In the genomic region with DNA sequence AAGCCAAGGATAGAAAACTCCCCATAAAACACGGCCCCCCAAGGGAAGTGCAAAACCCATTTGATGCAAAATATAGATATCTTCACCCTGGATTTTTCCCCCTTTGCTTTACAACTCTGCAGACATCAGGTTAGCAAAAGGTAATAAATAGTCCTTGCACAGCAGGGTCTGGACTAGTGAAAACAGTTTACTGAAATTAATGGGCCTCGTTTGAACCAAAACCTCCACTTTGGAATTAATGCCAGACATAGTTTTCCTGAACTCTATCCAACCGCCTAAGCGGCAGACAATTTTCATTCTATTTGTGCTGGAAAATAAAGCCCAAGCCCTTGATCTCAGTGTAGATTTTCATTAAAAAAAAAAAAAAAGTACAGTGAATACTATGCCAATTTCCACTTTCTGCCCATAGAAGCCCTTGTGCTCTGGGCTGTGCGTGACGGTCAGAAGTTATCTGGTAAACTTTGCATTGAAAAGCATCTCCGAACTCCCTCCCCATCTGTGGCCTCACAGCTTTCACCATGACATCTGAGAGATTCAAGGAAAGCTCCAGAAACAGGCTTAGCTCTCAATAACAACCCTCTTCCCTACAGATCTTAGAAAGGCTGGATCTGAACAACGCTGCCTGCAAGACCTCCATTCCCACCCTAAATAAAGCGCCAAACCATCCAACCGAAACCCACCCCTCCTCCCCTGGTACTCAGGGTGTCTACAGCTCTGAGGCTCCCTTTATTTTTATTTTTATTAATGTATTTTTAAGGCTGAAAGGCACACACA, we compare ENCODE assay signal across 8 cellular contexts. TPM values are rescaled to one million over a fixed set of nuclear protein-coding genes. Genes with fewer than 3 reads are reported as not detected.
DNase-seq lines count a peak whose midpoint lies in the region; ATAC-seq and FAIRE-seq lines count a peak whose summit lies in the region.

No MANE protein-coding gene starts in this region.

- no peak for FAIRE-seq in HTR-8/SVneo (lab: Jason Lieb, UNC)

- no peaks in the 10 kb centered on the region for H3K9me3 Mint-ChIP-seq in activated T-cell treated with anti-CD3 and anti-CD28 coated beads, Interleukin-2, amount 50 U/mL, for 4 hours
- H3K9me3 Mint-ChIP-seq in activated naive CD8-positive, alpha-beta T cell treated with anti-CD3 and anti-CD28 coated beads, Interleukin-2, amount 50 U/mL, for 24 hours, result no peaks in the 10 kb centered on the region
- no peaks in the 10 kb centered on the region for H3K9me3 Mint-ChIP-seq in immature natural killer cell

- no peak for DNase-seq in activated T-cell treated with anti-CD3 and anti-CD28 coated beads, Interleukin-2, amount 50 U/mL, for 4 hours
- no peak for DNase-seq in activated T-cell treated with anti-CD3 and anti-CD28 coated beads for 4 hours
- DNase-seq in Kasumi-1 (lab: John Stamatoyannopoulos, UW), result peak; percentile 39 to 60
- no peak for DNase-seq in activated naive CD8-positive, alpha-beta T cell treated with anti-CD3 and anti-CD28 coated beads, Interleukin-2, amount 50 U/mL, for 24 hours
- DNase-seq in immature natural killer cell, result no peak
- DNase-seq in substantia nigra (lab: John Stamatoyannopoulos, UW), result peak in 8 of 49 donors; percentile 29 to 68 (median 60)
- no peak for DNase-seq in HTR-8/SVneo (ENCODE audit: insufficient read length, low spot score)
- no peak for DNase-seq in activated effector memory CD4-positive, alpha-beta T cell treated with Interleukin-2 at 50 U/mL for 16 hours

- ATAC-seq in activated T-cell treated with anti-CD3 and anti-CD28 coated beads, Interleukin-2, amount 50 U/mL, for 4 hours, result no peak
- no peak for ATAC-seq in activated naive CD8-positive, alpha-beta T cell treated with anti-CD3 and anti-CD28 coated beads, Interleukin-2, amount 50 U/mL, for 24 hours

- H3K27me3 Mint-ChIP-seq in activated T-cell treated with anti-CD3 and anti-CD28 coated beads, Interleukin-2, amount 50 U/mL, for 4 hours (ENCODE audit: low read depth), result no peaks in the 10 kb centered on the region
- H3K27me3 Mint-ChIP-seq in activated naive CD8-positive, alpha-beta T cell treated with anti-CD3 and anti-CD28 coated beads, Interleukin-2, amount 50 U/mL, for 24 hours, result peaks cover 2% of the 10 kb centered on the region
- H3K27me3 Mint-ChIP-seq in immature natural killer cell (ENCODE audit: low read depth in 3 of 3), result peaks cover 5 to 30% (median 25%) of the 10 kb centered on the region in 3 donors

- H3K4me1 Mint-ChIP-seq in activated T-cell treated with anti-CD3 and anti-CD28 coated beads, Interleukin-2, amount 50 U/mL, for 4 hours (ENCODE audit: low read depth), result peaks cover 86% of the 10 kb centered on the region
- H3K4me1 Mint-ChIP-seq in activated naive CD8-positive, alpha-beta T cell treated with anti-CD3 and anti-CD28 coated beads, Interleukin-2, amount 50 U/mL, for 24 hours, result peaks cover 94% of the 10 kb centered on the region
- peaks cover 85 to 87% of the 10 kb centered on the region in 2 donors for H3K4me1 Mint-ChIP-seq in immature natural killer cell

- no peaks in the 10 kb centered on the region for H3K36me3 Mint-ChIP-seq in activated T-cell treated with anti-CD3 and anti-CD28 coated beads, Interleukin-2, amount 50 U/mL, for 4 hours (ENCODE audit: insufficient read depth)
- no peaks in the 10 kb centered on the region for H3K36me3 Mint-ChIP-seq in activated naive CD8-positive, alpha-beta T cell treated with anti-CD3 and anti-CD28 coated beads, Interleukin-2, amount 50 U/mL, for 24 hours (ENCODE audit: low read depth)
- H3K36me3 Mint-ChIP-seq in immature natural killer cell, result no peaks in the 10 kb centered on the region

- peak overlapping the region; percentile 80 for H3K4me3 Mint-ChIP-seq in activated T-cell treated with anti-CD3 and anti-CD28 coated beads, Interleukin-2, amount 50 U/mL, for 4 hours
- H3K4me3 Mint-ChIP-seq in activated naive CD8-positive, alpha-beta T cell treated with anti-CD3 and anti-CD28 coated beads, Interleukin-2, amount 50 U/mL, for 24 hours, result peak overlapping the region; percentile 74
- peak overlapping the region; percentile 80 to 89 (median 85) for H3K4me3 Mint-ChIP-seq in immature natural killer cell

- peak overlapping the region; percentile 96 for H3K27ac Mint-ChIP-seq in activated naive CD8-positive, alpha-beta T cell treated with anti-CD3 and anti-CD28 coated beads, Interleukin-2, amount 50 U/mL, for 24 hours
- peak overlapping the region; percentile 91 to 100 (median 98) for H3K27ac Mint-ChIP-seq in immature natural killer cell

- peak overlapping the region; percentile 90 for H3K27ac ChIP-seq in substantia nigra (ENCODE audit: low read depth, low read length, poor library complexity, severe bottlenecking)

RNA-seq across cellular contexts. Expression of a gene that starts 11.0 kb away (rescaled TPM):
- total RNA-seq in activated T-cell treated with anti-CD3 and anti-CD28 coated beads, Interleukin-2, amount 50 U/mL, for 4 hours, result 10 to 100 TPM; 29.5 to 37.1 (median 32.7) TPM
- 10 to 100 TPM in 1 of 3 donors, 1 to 10 TPM in 2; 3.5 to 11.1 (median 3.6) TPM for polyA plus RNA-seq in immature natural killer cell

RNA-seq across cellular contexts. Expression of a gene that starts 58.6 kb away (rescaled TPM):
- 10 to 100 TPM in 1 of 3 donors, 1 to 10 TPM in 2; 9.0 to 10.2 (median 9.4) TPM for total RNA-seq in activated T-cell treated with anti-CD3 and anti-CD28 coated beads, Interleukin-2, amount 50 U/mL, for 4 hours
- 1 to 10 TPM; 2.0 to 6.7 (median 3.2) TPM for polyA plus RNA-seq in immature natural killer cell

Comparison
In these comparisons a context has a peak if more than half of its experiments do, and no peak if none do; other contexts are left out.
1. DNase-seq: peak in Kasumi-1 (2 of 2); none in activated T-cell treated with anti-CD3 and anti-CD28 coated beads, Interleukin-2, amount 50 U/mL, for 4 hours (single experiment), activated T-cell treated with anti-CD3 and anti-CD28 coated beads for 4 hours (single experiment), activated naive CD8-positive, alpha-beta T cell treated with anti-CD3 and anti-CD28 coated beads, Interleukin-2, amount 50 U/mL, for 24 hours (single experiment), immature natural killer cell (0 of 3), HTR-8/SVneo (single experiment) and activated effector memory CD4-positive, alpha-beta T cell treated with Interleukin-2 at 50 U/mL for 16 hours (single experiment).
2. Peak in every context shown above with its lines, with median percentiles within 50 percentile points of each other: H3K4me3 Mint-ChIP-seq.